ENCODE assay signal across 25 cellular contexts in genomic region chr1:154192476-154192875, GRCh38. TPM values are rescaled to one million over a fixed set of nuclear protein-coding genes. Genes with fewer than 3 reads are reported as not detected.
"Had no signal": no experiment of that assay in that cellular context is flagged by ENCODE, and none has a peak within 500 bp of the region (broad histone marks: within the 10 kb centered on the region; RNA-seq: fewer than 3 reads in every experiment).

No MANE protein-coding gene starts in this region.

- H3K36me3 Mint-ChIP-seq: activated naive CD8-positive, alpha-beta T cell treated with anti-CD3 and anti-CD28 coated beads for 36 hours; mesothelial cell of epicardium; stimulated activated naive B cell treated with anti-CD40 and anti-IgM and Interleukin-4, amounts not matched to agents 10 μg/mL and 1 μg/mL and 100 μg/mL, for 72 hours had no signal

- H3K4me1 Mint-ChIP-seq: activated CD4-positive, alpha-beta memory T cell treated with anti-CD3 and anti-CD28 coated beads, Interleukin-2, amount 10 ng/mL, durations not matched to agents 7 days and 5 days had no signal

- H3K4me3 ChIP-seq: lung, prostate gland, right lobe of liver, thyroid gland had no signal

- H3K9me3 Mint-ChIP-seq: activated CD4-positive, alpha-beta memory T cell treated with anti-CD3 and anti-CD28 coated beads, Interleukin-2, amount 10 ng/mL, durations not matched to agents 7 days and 5 days; activated naive CD8-positive, alpha-beta T cell treated with anti-CD3 and anti-CD28 coated beads for 36 hours; activated T-helper 17 cell treated with anti-CD3 and anti-CD28 coated beads, Interleukin-2, amount 50 U/mL, for 72 hours; mesothelial cell of epicardium; stimulated activated naive B cell treated with anti-CD40 and anti-IgM and Interleukin-4, amounts not matched to agents 10 μg/mL and 1 μg/mL and 100 μg/mL, for 72 hours had no signal

- H3K4me3 Mint-ChIP-seq: activated CD4-positive, alpha-beta memory T cell treated with anti-CD3 and anti-CD28 coated beads, Interleukin-2, amount 10 ng/mL, durations not matched to agents 7 days and 5 days; activated naive CD8-positive, alpha-beta T cell treated with anti-CD3 and anti-CD28 coated beads for 36 hours; activated T-helper 17 cell treated with anti-CD3 and anti-CD28 coated beads, Interleukin-2, amount 50 U/mL, for 72 hours; stimulated activated naive B cell treated with anti-CD40 and anti-IgM and Interleukin-4, amounts not matched to agents 10 μg/mL and 1 μg/mL and 100 μg/mL, for 72 hours had no signal

- H3K27ac ChIP-seq: prostate gland, right lobe of liver, thyroid gland had no signal

- H3K27ac Mint-ChIP-seq: activated CD4-positive, alpha-beta memory T cell treated with anti-CD3 and anti-CD28 coated beads, Interleukin-2, amount 10 ng/mL, durations not matched to agents 7 days and 5 days; activated naive CD8-positive, alpha-beta T cell treated with anti-CD3 and anti-CD28 coated beads for 36 hours; activated T-helper 17 cell treated with anti-CD3 and anti-CD28 coated beads, Interleukin-2, amount 50 U/mL, for 72 hours; mesothelial cell of epicardium; stimulated activated naive B cell treated with anti-CD40 and anti-IgM and Interleukin-4, amounts not matched to agents 10 μg/mL and 1 μg/mL and 100 μg/mL, for 72 hours had no signal

- H3K9me3 ChIP-seq: prostate gland, right lobe of liver, thyroid gland had no signal

- H3K36me3 ChIP-seq: prostate gland, right lobe of liver, thyroid gland had no signal

- DNase-seq: activated CD4-positive, alpha-beta memory T cell treated with anti-CD3 and anti-CD28 coated beads, Interleukin-2, amount 10 ng/mL, durations not matched to agents 7 days and 5 days; activated CD4-positive, alpha-beta T cell treated with anti-CD3 and anti-CD28 coated beads for 48 hours; activated CD4-positive, CD25-positive, alpha-beta regulatory T cell; activated naive CD4-positive, alpha-beta T cell; activated naive CD8-positive, alpha-beta T cell treated with anti-CD3 and anti-CD28 coated beads for 36 hours; activated T-cell treated with anti-CD3 and anti-CD28 coated beads, Interleukin-2, amount 50 U/mL, for 1 hour; amygdala; central memory CD4-positive, alpha-beta T cell; head of caudate nucleus; kidney; right lobe of liver; stimulated activated CD4-positive, alpha-beta T cell treated with anti-CD3 and anti-CD28 coated beads, Interleukin-4, amount 100 ng/mL, for 24 hours; stimulated activated naive B cell treated with anti-CD40 and anti-IgM and Interleukin-4, amounts not matched to agents 10 μg/mL and 1 μg/mL and 100 μg/mL, for 72 hours; T1000; thyroid gland had no signal

- ATAC-seq: activated T-helper 17 cell treated with anti-CD3 and anti-CD28 coated beads, Interleukin-2, amount 50 U/mL, for 72 hours; left lobe of liver; right lobe of liver had no signal

- H3K4me1 ChIP-seq: prostate gland, right lobe of liver, thyroid gland had no signal

- H3K27me3 ChIP-seq: right lobe of liver, thyroid gland had no signal

RNA-seq across cellular contexts. Expression of gene CFAP141, which starts 13.7 kb away (rescaled TPM):
- total RNA-seq: activated CD4-positive, alpha-beta memory T cell treated with anti-CD3 and anti-CD28 coated beads, Interleukin-2, amount 10 ng/mL, durations not matched to agents 7 days and 5 days; activated naive CD8-positive, alpha-beta T cell treated with anti-CD3 and anti-CD28 coated beads for 36 hours; activated T-helper 17 cell treated with anti-CD3 and anti-CD28 coated beads, Interleukin-2, amount 50 U/mL, for 72 hours; frontal cortex; kidney; left lobe of liver; mesothelial cell of epicardium; osteocyte; prostate gland; right lobe of liver; T-helper 1 cell treated with Interleukin-12 subunit alpha and Interleukin-12 subunit beta and Interleukin-4 antibody, amounts not matched to agents 30 ng/mL and 1 ng/mL, for 36 hours; thyroid gland had no signal
- polyA plus RNA-seq: esophagus, neural cell had no signal

RNA-seq across cellular contexts. Expression of gene NUP210L, which starts 37.6 kb away (rescaled TPM):
- total RNA-seq: osteocyte had no signal
